Comparison of ENCODE assay signal across 24 cellular contexts in genomic region chr5:161047024-161047423, GRCh38.
"Had no signal": no experiment of that assay in that cellular context is flagged by ENCODE, and none has a peak within 500 bp of the region (broad histone marks: within the 10 kb centered on the region; RNA-seq: fewer than 3 reads in every experiment).

No MANE protein-coding gene starts in this region.

- H3K9me3 ChIP-seq: colonic mucosa, esophagus squamous epithelium, gastrocnemius medialis, left lung, lower lobe of right lung had no signal

- H3K27ac ChIP-seq: colonic mucosa, epithelial cell of prostate, esophagus squamous epithelium, gastrocnemius medialis, heart right ventricle, left lung, lower lobe of right lung had no signal

- H3K4me3 ChIP-seq: colonic mucosa, esophagus squamous epithelium, gastrocnemius medialis, heart right ventricle, left lung, lower lobe of right lung had no signal

- H3K36me3 ChIP-seq: colonic mucosa, esophagus squamous epithelium, gastrocnemius medialis, heart right ventricle, left lung, lower lobe of right lung had no signal

- FAIRE-seq: endometrium, islet of Langerhans, keratinocyte had no signal

- ATAC-seq: effector memory CD8-positive, alpha-beta T cell; esophagus mucosa; gastrocnemius medialis; heart right ventricle; left cardiac atrium; left lung; left ventricle myocardium superior; lower lobe of right lung; naive thymus-derived CD4-positive, alpha-beta T cell had no signal

- H3K4me1 ChIP-seq: colonic mucosa, esophagus squamous epithelium, gastrocnemius medialis, heart right ventricle, left lung, lower lobe of right lung had no signal

- H3K27me3 ChIP-seq: colonic mucosa, esophagus squamous epithelium, gastrocnemius medialis, heart right ventricle, left lung had no signal

- DNase-seq: colonic mucosa; cortex of kidney; effector CD8-positive, alpha-beta T cell; effector memory CD8-positive, alpha-beta T cell; endodermal cell; erythroblast; esophagus squamous epithelium; foreskin fibroblast; gastrocnemius medialis; glutamatergic neuron; head of caudate nucleus; heart right ventricle; hippocampal formation; left cardiac atrium; left lung; left ventricle myocardium superior; lower lobe of right lung; mesenchymal stem cell; naive thymus-derived CD4-positive, alpha-beta T cell had no signal
